ENCODE assay signal across 7 cellular contexts in the genomic region with DNA sequence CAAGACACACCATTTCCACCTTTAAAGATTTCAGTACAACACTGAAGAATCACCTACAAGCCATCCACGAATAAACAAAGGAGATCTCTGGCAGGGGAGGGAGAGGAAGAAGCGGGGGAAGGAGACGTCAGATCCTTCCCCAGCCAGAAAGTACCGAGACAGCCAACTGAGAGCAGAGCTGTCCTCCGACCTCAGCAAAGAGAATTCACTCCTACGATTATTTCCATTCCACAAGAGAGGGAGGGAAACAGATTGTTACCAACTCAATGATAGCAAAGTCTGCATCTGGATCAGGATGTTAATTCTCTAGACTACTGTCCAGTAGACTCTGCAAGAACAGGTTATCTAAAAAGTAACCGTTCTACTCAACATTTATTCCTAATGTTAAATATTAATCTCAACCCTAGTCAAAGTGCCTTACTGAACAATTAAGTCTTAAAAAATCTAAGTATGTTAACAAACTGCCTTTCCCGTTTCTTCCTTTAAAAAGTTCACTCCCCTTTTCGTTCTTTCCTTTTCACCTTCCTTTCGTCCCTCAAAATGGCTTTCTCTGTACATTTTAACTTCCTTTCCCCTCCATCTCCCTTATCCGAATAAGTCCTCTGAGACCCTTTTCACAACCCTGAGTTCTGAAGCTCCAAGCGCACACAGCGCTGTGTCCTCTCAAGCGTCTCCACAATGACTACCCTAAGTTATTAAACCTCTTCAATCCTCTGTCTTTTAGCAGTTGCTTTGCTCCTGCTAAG. TPM values are rescaled to one million over a fixed set of nuclear protein-coding genes. Genes with fewer than 3 reads are reported as not detected.
A peak's percentile ranks its signal among the peaks of the same experiment; 100 is the strongest.
DNase-seq lines count a peak whose midpoint lies in the region; ATAC-seq, FAIRE-seq and TF ChIP-seq lines count a peak whose summit lies in the region.

No MANE protein-coding gene starts in this region.

- no CpG with 5 or more reads among the region's 14 CpGs for WGBS in neuronal stem cell (ENCODE audit: extremely low coverage in 2 of 2, insufficient read length in 2 of 2, insufficient replicate concordance in 1 of 2), 2 donors

- no peak overlapping the region for H2AK5ac ChIP-seq in neuronal stem cell (ENCODE audit: low read depth, low read length)

- peak overlapping the region; percentile 78 to 96 for H3K4me3 ChIP-seq in neuronal stem cell (ENCODE audit: low read length in 2 of 2)
- peak overlapping the region; percentile 97 for H3K4me3 ChIP-seq in thoracic aorta

- FAIRE-seq in GM12892 (lab: Jason Lieb, UNC) = peak; percentile 98

- no peak overlapping the region for H3K23ac ChIP-seq in neuronal stem cell (ENCODE audit: low read depth, low read length, poor library complexity)

- H4K91ac ChIP-seq in neuronal stem cell (ENCODE audit: low read depth, low read length, poor library complexity) = no peak overlapping the region

- H2BK5ac ChIP-seq in neuronal stem cell (ENCODE audit: low read length) = no peak overlapping the region

- H3K9me3 ChIP-seq in neuronal stem cell (replicated peaks in 1 of 2; ENCODE audit: control insufficient read depth in 2 of 2, insufficient read depth in 1 of 2, low read depth in 1 of 2, low read length in 2 of 2) = no peaks in the 10 kb centered on the region
- H3K9me3 ChIP-seq in thoracic aorta = no peaks in the 10 kb centered on the region

- TF ChIP-seq POLR2A in GM12892 (IDR thresholded peaks at IDR 0.05; ENCODE audit: low read depth, low read length) = peak; percentile 87

- H2BK15ac ChIP-seq in neuronal stem cell (ENCODE audit: low read length) = no peak overlapping the region

- no peaks in the 10 kb centered on the region for H3K79me1 ChIP-seq in neuronal stem cell (ENCODE audit: low read depth, low read length)

- H4K8ac ChIP-seq in neuronal stem cell (ENCODE audit: low read depth, low read length) = no peak overlapping the region

- no peaks in the 10 kb centered on the region for H3K27me3 ChIP-seq in neuronal stem cell (ENCODE audit: control insufficient read depth in 3 of 3, insufficient read depth in 3 of 3, low read depth in 1 of 3, low read length in 3 of 3)
- no peaks in the 10 kb centered on the region for H3K27me3 ChIP-seq in thoracic aorta (replicated peaks; ENCODE audit: insufficient read depth)

- no peak overlapping the region for H3K4ac ChIP-seq in neuronal stem cell (ENCODE audit: low read length)

- TF ChIP-seq CTCF in thoracic aorta (IDR thresholded peaks at IDR 0.05) = no peak

- peak overlapping the region; percentile 86 for H3K4me2 ChIP-seq in neuronal stem cell (ENCODE audit: insufficient read depth, low read length, poor library complexity, severe bottlenecking)

- peaks cover 0 to 13% of the 10 kb centered on the region in 2 donors for H3K4me1 ChIP-seq in neuronal stem cell (ENCODE audit: control insufficient read depth in 2 of 2, insufficient read depth in 1 of 2, low read depth in 1 of 2, low read length in 2 of 2)
- H3K4me1 ChIP-seq in thoracic aorta (ENCODE audit: control insufficient read depth in 1 of 2, low read depth in 2 of 2) = peaks cover 16 to 38% of the 10 kb centered on the region in 2 donors

- DNase-seq in GM12892 (ENCODE audit: insufficient read length) (no peak), NCI-H748 treated with DMSO at 0.1 percent for 48 hours (lab: John Stamatoyannopoulos, UW) (peak; percentile 49), fibroblast of gingiva (ENCODE audit: low read depth) (peak; percentile 47), neuronal stem cell (ENCODE audit: low spot score) (peak; percentile 21), thoracic aorta (ENCODE audit: low spot score) (no peak)
- DNase-seq in activated T-cell treated with anti-CD3 and anti-CD28 coated beads, Interleukin-2, amount 50 U/mL, for 1 hour = peak; percentile 52

- H2BK120ac ChIP-seq in neuronal stem cell (ENCODE audit: low read depth, low read length) = no peak overlapping the region

- peak overlapping the region; percentile 96 for H3K27ac ChIP-seq in neuronal stem cell (replicated peaks; ENCODE audit: low read length)
- H3K27ac ChIP-seq in thoracic aorta = peak overlapping the region; percentile 100

- no peak overlapping the region for H3K14ac ChIP-seq in neuronal stem cell (ENCODE audit: low read length)

- ATAC-seq in HG02588 (IDR thresholded peaks at IDR 0.05; ENCODE audit: unreplicated experiment) (peak; percentile 16), thoracic aorta (ENCODE audit: insufficient number of reproducible peaks, low FRiP score, low read depth) (no peak)

- peaks cover 5 to 62% of the 10 kb centered on the region in 2 donors for H3K36me3 ChIP-seq in neuronal stem cell (replicated peaks in 1 of 2; ENCODE audit: control insufficient read depth in 2 of 2, insufficient read depth in 2 of 2, low read length in 2 of 2)
- peaks cover 6% of the 10 kb centered on the region for H3K36me3 ChIP-seq in thoracic aorta

- no peak overlapping the region for H2BK12ac ChIP-seq in neuronal stem cell (ENCODE audit: low read length)

- H2AFZ ChIP-seq in neuronal stem cell (ENCODE audit: low read length) = peak overlapping the region; percentile 93

- peak overlapping the region; percentile 44 for H3K9ac ChIP-seq in neuronal stem cell (ENCODE audit: low read depth, low read length, poor library complexity)

- H3K18ac ChIP-seq in neuronal stem cell (ENCODE audit: low read length) = peak overlapping the region; percentile 71

RNA-seq across cellular contexts. Expression of gene CHD1, which starts 1.4 kb away (rescaled TPM):
- polyA plus RNA-seq in GM12892 (2012; ENCODE audit: missing spikeins) = 29.0 TPM
- 55.1 TPM for polyA plus RNA-seq in neuronal stem cell (2013, experiment 1 of 2)
- polyA plus RNA-seq in neuronal stem cell (2013, experiment 2 of 2) = 56.5 TPM
- total RNA-seq in thoracic aorta = 100 to 1,000 TPM in 1 of 2 donors, 10 to 100 TPM in 1; 17.7 to 108 TPM

Comparison
In these comparisons a context has a peak if more than half of its experiments do, and no peak if none do; other contexts are left out.
1. DNase-seq: peak in NCI-H748 treated with DMSO at 0.1 percent for 48 hours (single experiment), activated T-cell treated with anti-CD3 and anti-CD28 coated beads, Interleukin-2, amount 50 U/mL, for 1 hour (single experiment), fibroblast of gingiva (single experiment) and neuronal stem cell (single experiment); none in GM12892 (single experiment) and thoracic aorta (single experiment).